Comparison of ENCODE assay signal across 8 cellular contexts in the genomic region with DNA sequence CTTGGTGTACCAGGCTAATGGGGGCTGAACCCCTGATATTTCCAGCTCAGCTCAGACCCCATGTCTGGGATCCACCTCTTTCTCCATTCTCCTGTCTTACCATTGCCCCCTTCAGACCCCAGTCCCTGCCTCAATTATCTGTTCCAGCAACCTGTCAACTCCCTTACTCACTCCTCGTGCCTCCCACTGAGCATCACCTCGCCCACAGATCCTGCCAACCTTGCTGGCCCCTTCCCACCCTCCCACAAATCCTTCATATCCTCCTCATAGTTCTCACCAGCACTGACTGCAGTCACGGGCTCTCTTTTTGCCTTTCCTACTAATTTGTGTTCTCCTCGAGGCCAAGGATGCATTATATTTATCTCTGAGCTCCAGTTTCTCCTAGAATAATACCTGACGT.
"Had no signal": no experiment of that assay in that cellular context is flagged by ENCODE, and none has a peak within 500 bp of the region (broad histone marks: within the 10 kb centered on the region; RNA-seq: fewer than 3 reads in every experiment).

No MANE protein-coding gene starts in this region.

- ATAC-seq: GM12878 had no signal

- H3K4me3 ChIP-seq: GM12878 had no signal

- DNase-seq: GDM1, GF-D8 had no signal

- FAIRE-seq: G401.6, GM12878, GM12891, GM12892, GM18507, GM19239 had no signal
